27 cellular contexts compared by ENCODE assay signal in genomic region chr16:60392380-60392779, GRCh38.
"Had no signal": no experiment of that assay in that cellular context is flagged by ENCODE, and none has a peak within 500 bp of the region (broad histone marks: within the 10 kb centered on the region; RNA-seq: fewer than 3 reads in every experiment).

No MANE protein-coding gene starts in this region.

- H3K4me1 ChIP-seq: esophagus squamous epithelium, gastrocnemius medialis, heart right ventricle, left lung, lower lobe of right lung had no signal

- ATAC-seq: esophagus mucosa, gastrocnemius medialis, heart right ventricle, left cardiac atrium, left lung, left ventricle myocardium superior, lower lobe of right lung, mucosa of descending colon had no signal

- H3K9me3 ChIP-seq: esophagus squamous epithelium, gastrocnemius medialis, heart right ventricle, left lung, lower lobe of right lung had no signal

- FAIRE-seq: colon, endothelial cell of umbilical vein, islet of Langerhans, keratinocyte had no signal

- H3K36me3 ChIP-seq: esophagus squamous epithelium, gastrocnemius medialis, heart right ventricle, left lung, lower lobe of right lung had no signal

- DNase-seq: dermis blood vessel endothelial cell; dorsolateral prefrontal cortex; effector CD4-positive, alpha-beta T cell; effector memory CD4-positive, alpha-beta T cell; erythroblast; esophagus squamous epithelium; foreskin fibroblast; foreskin melanocyte; gastrocnemius medialis; glutamatergic neuron; head of caudate nucleus; heart right ventricle; hippocampal formation; left cardiac atrium; left lung; left ventricle myocardium superior; lower lobe of right lung; mesenchymal stem cell; mucosa of descending colon; naive B cell had no signal

- H3K4me3 ChIP-seq: coronary artery, dorsolateral prefrontal cortex, esophagus squamous epithelium, gastrocnemius medialis, heart right ventricle, left lung, lower lobe of right lung, mucosa of descending colon had no signal

- H3K27me3 ChIP-seq: dorsolateral prefrontal cortex, esophagus squamous epithelium, gastrocnemius medialis, heart right ventricle, left lung had no signal

- H3K27ac ChIP-seq: coronary artery, dorsolateral prefrontal cortex, epithelial cell of prostate, esophagus squamous epithelium, gastrocnemius medialis, heart right ventricle, left lung, lower lobe of right lung had no signal
